24 cellular contexts compared by ENCODE assay signal in the genomic region with DNA sequence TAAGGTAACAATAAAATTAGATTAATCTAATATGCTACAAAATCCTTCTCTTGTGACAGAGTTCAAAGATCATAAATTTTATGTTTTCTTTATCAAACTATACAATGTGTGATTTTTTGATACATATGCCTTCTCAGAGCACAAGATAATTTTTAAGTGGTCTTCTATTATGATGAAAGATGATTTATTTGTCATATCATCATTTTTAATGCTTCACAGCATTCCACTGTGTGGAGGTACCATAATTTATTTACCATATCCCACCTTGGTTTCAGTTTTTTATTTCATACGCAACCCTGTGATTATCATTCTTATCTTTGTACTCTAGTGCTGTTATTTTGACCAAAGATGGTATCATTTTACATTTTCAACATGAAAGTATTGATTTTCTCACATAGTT.
"Had no signal": no experiment of that assay in that cellular context is flagged by ENCODE, and none has a peak within 500 bp of the region (broad histone marks: within the 10 kb centered on the region; RNA-seq: fewer than 3 reads in every experiment).

No MANE protein-coding gene starts in this region.

- H3K27ac Mint-ChIP-seq: memory B cell had no signal

- H3K9me3 ChIP-seq: esophagus squamous epithelium, gastrocnemius medialis, left lung had no signal

- H3K4me3 Mint-ChIP-seq: memory B cell had no signal

- FAIRE-seq: endothelial cell of umbilical vein, islet of Langerhans, keratinocyte had no signal

- H3K4me3 ChIP-seq: coronary artery, dorsolateral prefrontal cortex, esophagus squamous epithelium, gastrocnemius medialis, heart right ventricle, left lung, lung had no signal

- ATAC-seq: gastrocnemius medialis, heart right ventricle, left cardiac atrium, left lung, left ventricle myocardium superior had no signal

- DNase-seq: dermis blood vessel endothelial cell; dorsolateral prefrontal cortex; effector CD4-positive, alpha-beta T cell; effector memory CD4-positive, alpha-beta T cell; esophagus squamous epithelium; foreskin fibroblast; foreskin melanocyte; gastrocnemius medialis; glutamatergic neuron; head of caudate nucleus; heart right ventricle; hippocampal formation; left cardiac atrium; left lung; left ventricle myocardium superior; mammary epithelial cell; mesendoderm; midbrain had no signal

- H3K4me1 ChIP-seq: esophagus squamous epithelium, gastrocnemius medialis had no signal

- H3K27me3 Mint-ChIP-seq: memory B cell had no signal

- H3K27me3 ChIP-seq: dorsolateral prefrontal cortex, esophagus squamous epithelium, gastrocnemius medialis, heart right ventricle, left lung had no signal

- H3K27ac ChIP-seq: coronary artery, dorsolateral prefrontal cortex, esophagus squamous epithelium, gastrocnemius medialis, heart right ventricle, left lung had no signal

- H3K9me3 Mint-ChIP-seq: memory B cell had no signal
